17 cellular contexts compared by ENCODE assay signal in the genomic region with DNA sequence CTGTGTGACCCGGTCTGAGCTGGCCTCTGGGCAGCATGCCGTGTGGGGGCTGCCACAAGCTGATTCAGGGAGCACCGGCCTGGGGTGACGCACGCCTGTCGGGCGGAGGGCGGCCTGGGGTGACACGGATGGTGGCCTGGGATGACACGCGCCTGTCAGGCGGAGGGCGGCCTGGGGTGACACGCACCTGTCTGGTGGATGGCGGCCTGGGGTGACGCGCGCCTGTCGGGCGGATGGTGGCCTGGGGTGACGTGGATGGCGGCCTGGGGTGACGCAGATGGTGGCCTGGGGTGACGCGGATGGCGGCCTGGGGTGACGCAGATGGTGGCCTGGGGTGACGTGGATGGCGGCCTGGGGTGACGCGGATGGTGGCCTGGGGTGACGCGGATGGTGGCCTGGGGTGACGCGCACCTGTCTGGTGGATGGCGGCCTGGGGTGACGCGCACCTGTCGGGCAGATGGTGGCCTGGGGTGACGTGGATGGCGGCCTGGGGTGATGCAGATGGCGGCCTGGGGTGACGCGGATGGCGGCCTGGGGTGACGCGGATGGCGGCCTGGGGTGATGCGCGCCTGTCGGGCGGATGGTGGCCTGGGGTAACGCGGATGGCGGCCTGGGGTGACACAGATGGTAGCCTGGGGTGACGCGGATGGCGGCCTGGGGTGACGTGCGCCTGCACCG.
"Had no signal": no experiment of that assay in that cellular context is flagged by ENCODE, and none has a peak within 500 bp of the region (broad histone marks: within the 10 kb centered on the region; RNA-seq: fewer than 3 reads in every experiment).

No MANE protein-coding gene starts in this region.

- H3K4me3 ChIP-seq: ascending aorta, esophagus squamous epithelium, pancreas, sigmoid colon, thyroid gland had no signal

- H3K36me3 Mint-ChIP-seq: activated naive CD4-positive, alpha-beta T cell treated with anti-CD3 and anti-CD28 coated beads, Interleukin-2, amount 50 U/mL, for 24 hours; natural killer cell had no signal

- FAIRE-seq: pancreas had no signal

- H3K27ac ChIP-seq: ascending aorta, neutrophil, pancreas had no signal

- H3K9me3 Mint-ChIP-seq: activated naive CD4-positive, alpha-beta T cell treated with anti-CD3 and anti-CD28 coated beads, Interleukin-2, amount 50 U/mL, for 24 hours; activated T-cell treated with anti-CD3 and anti-CD28 coated beads, Interleukin-2, amount 50 U/mL, for 72 hours; central memory CD8-positive, alpha-beta T cell; natural killer cell; stimulated activated naive B cell treated with anti-CD40 and anti-IgM and Interleukin-4, amounts not matched to agents 10 μg/mL and 1 μg/mL and 100 μg/mL, for 72 hours had no signal

- H3K27me3 Mint-ChIP-seq: activated naive CD4-positive, alpha-beta T cell treated with anti-CD3 and anti-CD28 coated beads, Interleukin-2, amount 50 U/mL, for 24 hours; central memory CD8-positive, alpha-beta T cell; stimulated activated naive B cell treated with anti-CD40 and anti-IgM and Interleukin-4, amounts not matched to agents 10 μg/mL and 1 μg/mL and 100 μg/mL, for 72 hours had no signal

- ATAC-seq: activated T-cell treated with anti-CD3 and anti-CD28 coated beads, Interleukin-2, amount 50 U/mL, for 72 hours; natural killer cell; pancreas; stimulated activated naive B cell treated with anti-CD40 and anti-IgM and Interleukin-4, amounts not matched to agents 10 μg/mL and 1 μg/mL and 100 μg/mL, for 72 hours had no signal

- H3K36me3 ChIP-seq: ascending aorta, esophagus squamous epithelium, neutrophil, pancreas, sigmoid colon, thyroid gland had no signal

- H3K4me3 Mint-ChIP-seq: activated naive CD4-positive, alpha-beta T cell treated with anti-CD3 and anti-CD28 coated beads, Interleukin-2, amount 50 U/mL, for 24 hours; activated T-cell treated with anti-CD3 and anti-CD28 coated beads, Interleukin-2, amount 50 U/mL, for 72 hours; central memory CD8-positive, alpha-beta T cell; natural killer cell; stimulated activated naive B cell treated with anti-CD40 and anti-IgM and Interleukin-4, amounts not matched to agents 10 μg/mL and 1 μg/mL and 100 μg/mL, for 72 hours had no signal

- H3K4me1 Mint-ChIP-seq: activated naive CD4-positive, alpha-beta T cell treated with anti-CD3 and anti-CD28 coated beads, Interleukin-2, amount 50 U/mL, for 24 hours; central memory CD8-positive, alpha-beta T cell; natural killer cell had no signal

- DNase-seq: activated CD4-positive, alpha-beta T cell treated with anti-CD3 and anti-CD28 coated beads, Interleukin-2, amount 50 U/mL, for 1 hour; activated CD4-positive, CD25-positive, alpha-beta regulatory T cell treated with anti-CD3 and anti-CD28 coated beads, Interleukin-2, amount 50 U/mL, for 72 hours; activated CD8-positive, alpha-beta memory T cell treated with anti-CD3 and anti-CD28 coated beads, Interleukin-2, amount 50 U/mL, for 4 hours; activated effector memory CD4-positive, alpha-beta T cell treated with anti-CD3 and anti-CD28 coated beads, Interleukin-2, amount 50 U/mL, for 16 hours; activated T-cell treated with anti-CD3 and anti-CD28 coated beads, Interleukin-2, amount 50 U/mL, for 72 hours; effector memory CD4-positive, alpha-beta T cell; esophagus squamous epithelium; natural killer cell; sigmoid colon; stimulated activated naive B cell treated with anti-CD40 and anti-IgM and Interleukin-4, amounts not matched to agents 10 μg/mL and 1 μg/mL and 100 μg/mL, for 72 hours; T1000; thyroid gland had no signal

- H3K27ac Mint-ChIP-seq: activated naive CD4-positive, alpha-beta T cell treated with anti-CD3 and anti-CD28 coated beads, Interleukin-2, amount 50 U/mL, for 24 hours; activated T-cell treated with anti-CD3 and anti-CD28 coated beads, Interleukin-2, amount 50 U/mL, for 72 hours; natural killer cell; stimulated activated naive B cell treated with anti-CD40 and anti-IgM and Interleukin-4, amounts not matched to agents 10 μg/mL and 1 μg/mL and 100 μg/mL, for 72 hours had no signal

- H3K9me3 ChIP-seq: ascending aorta, esophagus squamous epithelium, neutrophil, pancreas, sigmoid colon, thyroid gland had no signal

- H3K27me3 ChIP-seq: ascending aorta, esophagus squamous epithelium, neutrophil, pancreas, sigmoid colon, thyroid gland had no signal
